Comparison of ENCODE assay signal across 9 cellular contexts in genomic region chr3:28940530-28940929, GRCh38.
A peak's percentile ranks its signal among the peaks of the same experiment; 100 is the strongest.
DNase-seq lines count a peak whose midpoint lies in the region; ATAC-seq and TF ChIP-seq lines count a peak whose summit lies in the region.
"Had no signal": no experiment of that assay in that cellular context is flagged by ENCODE, and none has a peak within 500 bp of the region (broad histone marks: within the 10 kb centered on the region; RNA-seq: fewer than 3 reads in every experiment).

No MANE protein-coding gene starts in this region.

- DNase-seq in NOMO-1 treated with DMSO at 0.1 percent for 48 hours (lab: John Stamatoyannopoulos, UW; ENCODE audit: unreplicated experiment) (peak; percentile 67), fibroblast of peridontal ligament (ENCODE audit: extremely low read depth) (peak; percentile 98), glutamatergic neuron (no peak), HuH-7 (ENCODE audit: low spot score) (no peak)
- DNase-seq in stimulated activated naive CD8-positive, alpha-beta T cell treated with anti-CD3 and anti-CD28 coated beads, Interleukin-15, Interleukin-2, amounts not matched to agents 100 U/mL and 50 U/mL, for 24 hours, result no peak
- DNase-seq in stimulated activated naive CD4-positive, alpha-beta T cell (lab: John Stamatoyannopoulos, UW), result no peak

- H3K36me3 Mint-ChIP-seq in glutamatergic neuron (ENCODE audit: unreplicated experiment), result no peaks in the 10 kb centered on the region

- no peak for TF ChIP-seq CTCF in glutamatergic neuron (IDR thresholded peaks at IDR 0.05; ENCODE audit: partially characterized antibody, unreplicated experiment)

- H3K4me3 Mint-ChIP-seq in glutamatergic neuron (ENCODE audit: unreplicated experiment), result no peak overlapping the region

- H3K27me3 Mint-ChIP-seq in glutamatergic neuron (ENCODE audit: unreplicated experiment), result no peaks in the 10 kb centered on the region

- no peak overlapping the region for H3K27ac Mint-ChIP-seq in glutamatergic neuron (ENCODE audit: unreplicated experiment)

- ATAC-seq in GM18508 (IDR thresholded peaks at IDR 0.05; ENCODE audit: insufficient read depth, unreplicated experiment), result peak; percentile 44
- ATAC-seq in HG02623 (IDR thresholded peaks at IDR 0.05; ENCODE audit: unreplicated experiment), result peak; percentile 78
- peak; percentile 43 for ATAC-seq in stimulated activated naive CD8-positive, alpha-beta T cell treated with anti-CD3 and anti-CD28 coated beads, Interleukin-15, Interleukin-2, amounts not matched to agents 100 U/mL and 50 U/mL, for 24 hours
- ATAC-seq: Panc1 had no signal

- no peaks in the 10 kb centered on the region for H3K4me1 Mint-ChIP-seq in glutamatergic neuron (ENCODE audit: low read depth, unreplicated experiment)

- H3K9me3 Mint-ChIP-seq in glutamatergic neuron (ENCODE audit: unreplicated experiment), result no peaks in the 10 kb centered on the region

Comparison
In these comparisons a context has a peak if more than half of its experiments do, and no peak if none do; other contexts are left out.
1. DNase-seq: peak in NOMO-1 treated with DMSO at 0.1 percent for 48 hours (single experiment) and fibroblast of peridontal ligament (single experiment); none in stimulated activated naive CD8-positive, alpha-beta T cell treated with anti-CD3 and anti-CD28 coated beads, Interleukin-15, Interleukin-2, amounts not matched to agents 100 U/mL and 50 U/mL, for 24 hours (single experiment), glutamatergic neuron (single experiment), stimulated activated naive CD4-positive, alpha-beta T cell (0 of 6) and HuH-7 (single experiment).
2. Peak in every context shown above with its lines, with median percentiles within 50 percentile points of each other: ATAC-seq.